Comparison of ENCODE assay signal across 1 cellular context in the genomic region with DNA sequence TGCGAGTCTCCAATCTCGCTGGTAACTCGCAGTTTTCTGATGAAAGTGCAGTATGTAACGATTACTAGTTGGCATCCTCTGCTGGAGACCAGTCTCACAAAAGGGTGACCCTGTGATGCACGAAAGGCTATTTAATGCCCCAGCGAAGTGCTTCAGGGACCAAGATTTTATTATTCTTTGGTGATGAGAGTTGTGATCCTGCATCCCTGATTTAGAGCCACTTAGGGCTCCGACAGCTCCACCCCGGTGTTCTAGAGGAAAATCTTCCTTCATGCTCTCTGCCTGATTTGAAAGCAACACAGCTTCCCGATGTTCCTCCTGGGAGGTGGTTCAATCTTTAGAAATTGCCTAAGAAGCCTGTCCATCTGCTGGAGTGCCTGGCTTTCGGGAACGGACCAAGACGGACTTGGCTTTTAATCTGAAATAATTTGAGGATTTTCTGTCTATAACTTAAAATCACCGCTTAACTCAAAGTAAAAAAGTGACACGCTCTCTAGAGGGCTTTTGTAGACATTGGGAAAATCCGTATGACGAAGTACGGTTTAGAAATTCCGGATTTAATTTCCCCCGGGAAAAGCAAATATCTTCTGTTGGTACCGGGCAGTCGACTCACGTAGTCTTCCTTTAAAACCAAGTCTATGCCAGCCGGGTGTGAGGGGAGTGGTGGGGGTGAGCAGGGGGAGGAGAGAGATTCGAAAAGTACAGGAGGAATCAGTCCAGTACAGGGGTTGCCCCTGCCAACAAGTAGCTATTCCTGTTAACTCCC.
TF ChIP-seq lines count a peak whose summit lies in the region.

No MANE protein-coding gene starts in this region.

TF ChIP-seq in GM12878, 131 proteins besides CTCF, POLR2A, EP300 and RAD21 (continued from another document):
- TF ChIP-seq, protein P1, sequence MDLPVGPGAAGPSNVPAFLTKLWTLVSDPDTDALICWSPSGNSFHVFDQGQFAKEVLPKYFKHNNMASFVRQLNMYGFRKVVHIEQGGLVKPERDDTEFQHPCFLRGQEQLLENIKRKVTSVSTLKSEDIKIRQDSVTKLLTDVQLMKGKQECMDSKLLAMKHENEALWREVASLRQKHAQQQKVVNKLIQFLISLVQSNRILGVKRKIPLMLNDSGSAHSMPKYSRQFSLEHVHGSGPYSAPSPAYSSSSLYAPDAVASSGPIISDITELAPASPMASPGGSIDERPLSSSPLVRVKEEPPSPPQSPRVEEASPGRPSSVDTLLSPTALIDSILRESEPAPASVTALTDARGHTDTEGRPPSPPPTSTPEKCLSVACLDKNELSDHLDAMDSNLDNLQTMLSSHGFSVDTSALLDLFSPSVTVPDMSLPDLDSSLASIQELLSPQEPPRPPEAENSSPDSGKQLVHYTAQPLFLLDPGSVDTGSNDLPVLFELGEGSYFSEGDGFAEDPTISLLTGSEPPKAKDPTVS (IDR thresholded peaks at IDR 0.05; ENCODE audit: low read depth, low read length), result no peak
- TF ChIP-seq ZNF622 (IDR thresholded peaks at IDR 0.05), result no peak
